Comparison of ENCODE assay signal across 8 cellular contexts in genomic region chr12:57694459-57695019, GRCh38. TPM values are rescaled to one million over a fixed set of nuclear protein-coding genes. Genes with fewer than 3 reads are reported as not detected.
A peak's percentile ranks its signal among the peaks of the same experiment; 100 is the strongest.
DNase-seq lines count a peak whose midpoint lies in the region; ATAC-seq and TF ChIP-seq lines count a peak whose summit lies in the region.

No MANE protein-coding gene starts in this region.

- ATAC-seq in GM18909 (IDR thresholded peaks at IDR 0.05; ENCODE audit: poor library complexity, unreplicated experiment) (peak; percentile 3), GM19455 (IDR thresholded peaks at IDR 0.05; ENCODE audit: unreplicated experiment) (no peak), HG02623 (IDR thresholded peaks at IDR 0.05; ENCODE audit: unreplicated experiment) (no peak)

- no peak for TF ChIP-seq CTCF in GM13976 (IDR thresholded peaks at IDR 0.05; ENCODE audit: borderline replicate concordance, control extremely low read depth, extremely low read depth, insufficient read depth, missing control alignments)

- DNase-seq in NCI-H146 (lab: John Stamatoyannopoulos, UW) (peak; percentile 59), dermis microvascular lymphatic vessel endothelial cell (ENCODE audit: low read depth in 2 of 2) (peak; percentile 16 to 81), midbrain (lab: John Stamatoyannopoulos, UW) (peak; percentile 25), cortex of kidney (lab: John Stamatoyannopoulos, UW) (no peak), GM13976 (ENCODE audit: low spot score) (no peak)

- in situ Hi-C loops in GM13976 (cut with MboI; ENCODE audit: low sequenced_read_pairs, unreplicated experiment) = no loop called here

RNA-seq across cellular contexts. Expression of gene OS9, which starts 0.6 kb away (rescaled TPM):
- total RNA-seq in dermis microvascular lymphatic vessel endothelial cell = 141 and 188 TPM in 2 replicates

RNA-seq across cellular contexts. Expression of gene AGAP2, which starts 44.0 kb away (rescaled TPM):
- 0.26 and 0.51 TPM in 2 replicates for total RNA-seq in dermis microvascular lymphatic vessel endothelial cell

RNA-seq across cellular contexts. Expression of gene TSPAN31, which starts 50.3 kb away (rescaled TPM):
- total RNA-seq in dermis microvascular lymphatic vessel endothelial cell = 41.6 and 53.9 TPM in 2 replicates

RNA-seq across cellular contexts. Expression of gene CDK4, which starts 57.6 kb away (rescaled TPM):
- total RNA-seq in dermis microvascular lymphatic vessel endothelial cell = 146 and 180 TPM in 2 replicates

Comparison
In these comparisons a context has a peak if more than half of its experiments do, and no peak if none do; other contexts are left out.
1. DNase-seq: peak in NCI-H146 (single experiment), dermis microvascular lymphatic vessel endothelial cell (2 of 2) and midbrain (single experiment); none in cortex of kidney (single experiment) and GM13976 (single experiment).